1 cellular context compared by ENCODE assay signal in the genomic region with DNA sequence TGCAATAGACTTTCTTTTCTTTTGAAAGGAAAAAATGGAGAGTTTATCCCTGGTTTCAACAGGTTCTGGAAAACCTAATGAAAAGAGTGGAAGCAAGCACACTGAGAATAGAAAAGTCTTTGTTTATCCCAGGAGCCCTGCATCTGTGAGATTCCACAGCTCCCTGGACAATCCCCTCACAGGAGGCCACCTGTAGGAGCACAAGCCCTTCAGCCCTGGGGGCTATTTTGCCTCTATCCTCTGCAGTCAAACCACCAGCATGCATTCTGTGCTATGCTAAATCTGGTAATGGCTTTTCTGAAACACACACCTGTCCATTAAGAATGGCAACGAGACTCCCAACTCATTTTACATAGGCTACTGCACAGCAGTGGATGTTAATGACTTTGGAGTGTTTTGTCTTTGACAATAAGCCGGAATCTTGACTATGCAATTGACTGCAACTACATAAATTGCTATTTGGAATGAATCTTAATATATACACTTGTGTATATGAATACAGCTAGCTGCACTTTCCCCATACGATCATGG.
TF ChIP-seq lines count a peak whose summit lies in the region.

No MANE protein-coding gene starts in this region.

TF ChIP-seq in HepG2, 621 proteins besides CTCF, POLR2A, EP300 and RAD21 (continued from another document):
- TF ChIP-seq, protein P1, sequence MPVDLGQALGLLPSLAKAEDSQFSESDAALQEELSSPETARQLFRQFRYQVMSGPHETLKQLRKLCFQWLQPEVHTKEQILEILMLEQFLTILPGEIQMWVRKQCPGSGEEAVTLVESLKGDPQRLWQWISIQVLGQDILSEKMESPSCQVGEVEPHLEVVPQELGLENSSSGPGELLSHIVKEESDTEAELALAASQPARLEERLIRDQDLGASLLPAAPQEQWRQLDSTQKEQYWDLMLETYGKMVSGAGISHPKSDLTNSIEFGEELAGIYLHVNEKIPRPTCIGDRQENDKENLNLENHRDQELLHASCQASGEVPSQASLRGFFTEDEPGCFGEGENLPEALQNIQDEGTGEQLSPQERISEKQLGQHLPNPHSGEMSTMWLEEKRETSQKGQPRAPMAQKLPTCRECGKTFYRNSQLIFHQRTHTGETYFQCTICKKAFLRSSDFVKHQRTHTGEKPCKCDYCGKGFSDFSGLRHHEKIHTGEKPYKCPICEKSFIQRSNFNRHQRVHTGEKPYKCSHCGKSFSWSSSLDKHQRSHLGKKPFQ (CRISPR knock-in tag; IDR thresholded peaks at IDR 0.05; ENCODE audit: insufficient replicate concordance), result no peak
- TF ChIP-seq WIZ (CRISPR knock-in tag; IDR thresholded peaks at IDR 0.05) (no peak), POLR2G (IDR thresholded peaks at IDR 0.05; ENCODE audit: low read depth, low read length) (no peak), FOXP1 (IDR thresholded peaks at IDR 0.05) (no peak), FOXP1 (CRISPR knock-in tag; IDR thresholded peaks at IDR 0.05) (no peak), TARDBP (CRISPR knock-in tag; IDR thresholded peaks at IDR 0.05) (no peak)
- TF ChIP-seq, protein P2, sequence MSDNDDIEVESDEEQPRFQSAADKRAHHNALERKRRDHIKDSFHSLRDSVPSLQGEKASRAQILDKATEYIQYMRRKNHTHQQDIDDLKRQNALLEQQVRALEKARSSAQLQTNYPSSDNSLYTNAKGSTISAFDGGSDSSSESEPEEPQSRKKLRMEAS (IDR thresholded peaks at IDR 0.05), result no peak
TF ChIP-seq in HepG2: peak in this region for 0.
